Comparison of ENCODE assay signal across 18 cellular contexts in genomic region chr1:78289606-78290005, GRCh38.
DNase-seq lines count a peak whose midpoint lies in the region; ATAC-seq and TF ChIP-seq lines count a peak whose summit lies in the region.
"Had no signal": no experiment of that assay in that cellular context is flagged by ENCODE, and none has a peak within 500 bp of the region (broad histone marks: within the 10 kb centered on the region; RNA-seq: fewer than 3 reads in every experiment).

No MANE protein-coding gene starts in this region.

- H2AFZ ChIP-seq in mesenchymal stem cell (ENCODE audit: low read depth, low read length), result no peak overlapping the region
- H2AFZ ChIP-seq: GM23338 had no signal

- H2BK15ac ChIP-seq in mesenchymal stem cell (ENCODE audit: low read depth, poor library complexity, severe bottlenecking), result no peak overlapping the region

- H3K27me3 ChIP-seq in mesenchymal stem cell (ENCODE audit: control insufficient read depth in 1 of 2, insufficient read depth in 1 of 2, low read length in 2 of 2), result no peaks in the 10 kb centered on the region
- H3K27me3 ChIP-seq: BLaER1 had no signal

- H3K4me3 ChIP-seq in SK-N-MC (no peak overlapping the region), fibroblast of mammary gland (ENCODE audit: control insufficient read depth, low read depth, low read length) (no peak overlapping the region), mesenchymal stem cell (ENCODE audit: insufficient read depth in 1 of 2, low read depth in 1 of 2, low read length in 2 of 2) (no peak overlapping the region)
- H3K4me3 ChIP-seq: BLaER1, GM12878, GM23338 had no signal

- H3K4me2 ChIP-seq in mesenchymal stem cell (ENCODE audit: low read length, poor library complexity, severe bottlenecking), result no peak overlapping the region
- H3K4me2 ChIP-seq: BLaER1, GM23338 had no signal

- no peak overlapping the region for H2BK5ac ChIP-seq in mesenchymal stem cell (ENCODE audit: low read depth, low read length, poor library complexity, severe bottlenecking)

- H3K9me3 ChIP-seq in SK-N-MC (ENCODE audit: low read depth, low read length) (no peaks in the 10 kb centered on the region), mesenchymal stem cell (ENCODE audit: control insufficient read depth, low read length) (no peaks in the 10 kb centered on the region)
- H3K9me3 ChIP-seq: BLaER1 had no signal

- H3K36me3 ChIP-seq in SK-N-MC (ENCODE audit: insufficient read depth, low read length) (no peaks in the 10 kb centered on the region), mesenchymal stem cell (ENCODE audit: control insufficient read depth in 1 of 2, insufficient read depth in 2 of 2, low read depth in 1 of 2, low read length in 2 of 2) (no peaks in the 10 kb centered on the region)
- H3K36me3 ChIP-seq: BLaER1 had no signal

- H2AK5ac ChIP-seq in mesenchymal stem cell (ENCODE audit: low read length, severe bottlenecking), result no peak overlapping the region

- no peaks in the 10 kb centered on the region for H3K27me3 Mint-ChIP-seq in progenitor cell of endocrine pancreas

- no peaks in the 10 kb centered on the region for H3K4me1 ChIP-seq in mesenchymal stem cell (ENCODE audit: control insufficient read depth, insufficient read depth, low read depth, low read length)
- H3K4me1 ChIP-seq: BLaER1 had no signal

- peak; percentile 42 for DNase-seq in HCEC 1CT
- DNase-seq in SK-N-MC (ENCODE audit: low read depth, low spot score), result no peak
- peak; percentile 77 for DNase-seq in fibroblast of mammary gland (ENCODE audit: low read depth)
- DNase-seq in mesenchymal stem cell, result no peak
- no peak for DNase-seq in activated gamma-delta T cell treated with Interleukin-2 at 50 U/mL for 16 hours
- no peak for DNase-seq in NCI-H2196 (lab: John Stamatoyannopoulos, UW; ENCODE audit: unreplicated experiment)
- no peak for DNase-seq in progenitor cell of endocrine pancreas (ENCODE audit: low spot score, unreplicated experiment)
- DNase-seq: Calu3; CD4-positive, alpha-beta memory T cell; DMS79 treated with DMSO at 0.1 percent for 48 hours; EL had no signal

- no peak overlapping the region for H3K23ac ChIP-seq in mesenchymal stem cell (ENCODE audit: low read length in 2 of 2)

- WGBS in mesenchymal stem cell, result no CpG with 5 or more reads among the region's 1 CpG

- H3K9me3 Mint-ChIP-seq in progenitor cell of endocrine pancreas (ENCODE audit: low read depth), result no peaks in the 10 kb centered on the region

- H2BK12ac ChIP-seq in mesenchymal stem cell (ENCODE audit: low read length in 2 of 2), result no peak overlapping the region

- H3K4me1 Mint-ChIP-seq in progenitor cell of endocrine pancreas (ENCODE audit: low read depth), result no peaks in the 10 kb centered on the region
- H3K4me1 Mint-ChIP-seq: CD14-positive monocyte; CD4-positive, alpha-beta memory T cell; GM23338 had no signal

- no peak overlapping the region for H3K18ac ChIP-seq in mesenchymal stem cell (ENCODE audit: low read depth in 1 of 2, low read length in 2 of 2)

- TF ChIP-seq CTCF in fibroblast of mammary gland (conservative IDR thresholded peaks at IDR 0.05; ENCODE audit: control insufficient read depth, insufficient read depth, low read depth, low read length) (no peak), progenitor cell of endocrine pancreas (IDR thresholded peaks at IDR 0.05; ENCODE audit: unreplicated experiment) (no peak)

- no peaks in the 10 kb centered on the region for H3K79me1 ChIP-seq in mesenchymal stem cell (replicated peaks; ENCODE audit: low read length, poor library complexity, severe bottlenecking)

- H2BK120ac ChIP-seq in mesenchymal stem cell (ENCODE audit: low read depth, low read length), result no peak overlapping the region

- H3K36me3 Mint-ChIP-seq in progenitor cell of endocrine pancreas (ENCODE audit: insufficient read depth), result no peaks in the 10 kb centered on the region
- H3K36me3 Mint-ChIP-seq: CD14-positive monocyte; CD4-positive, alpha-beta memory T cell had no signal

- H3K9ac ChIP-seq in SK-N-MC (ENCODE audit: insufficient read length) (no peak overlapping the region), mesenchymal stem cell (ENCODE audit: low read length) (peak overlapping the region; percentile 51)
- H3K9ac ChIP-seq: BLaER1 had no signal

- no peak for ATAC-seq in HG02623 (IDR thresholded peaks at IDR 0.05; ENCODE audit: unreplicated experiment)
- ATAC-seq: GM12878, GM23338, HCT116 had no signal

- no peak overlapping the region for H4K8ac ChIP-seq in mesenchymal stem cell (ENCODE audit: low read length)

- no peak overlapping the region for H3K14ac ChIP-seq in mesenchymal stem cell (ENCODE audit: low read length in 2 of 2)

- H3K4me3 Mint-ChIP-seq in progenitor cell of endocrine pancreas (ENCODE audit: low read depth), result no peak overlapping the region
- H3K4me3 Mint-ChIP-seq: CD14-positive monocyte; CD4-positive, alpha-beta memory T cell; GM23338 had no signal

- H3K4ac ChIP-seq in mesenchymal stem cell (ENCODE audit: low read depth in 1 of 2, low read length in 2 of 2), result no peak overlapping the region

- H3K27ac ChIP-seq in SK-N-MC (peak overlapping the region; percentile 48; the same call in 1 of the 2 replicates), mesenchymal stem cell (ENCODE audit: low read length, poor library complexity, severe bottlenecking) (no peak overlapping the region)
- H3K27ac ChIP-seq: BLaER1, HL-60 had no signal

- H3K27ac Mint-ChIP-seq in progenitor cell of endocrine pancreas, result no peak overlapping the region
- H3K27ac Mint-ChIP-seq: CD14-positive monocyte; CD4-positive, alpha-beta memory T cell; GM23338 had no signal

- H4K91ac ChIP-seq in mesenchymal stem cell (ENCODE audit: low read length), result no peak overlapping the region

Comparison
In these comparisons a context has a peak if more than half of its experiments do, and no peak if none do; other contexts are left out.
1. DNase-seq: peak in HCEC 1CT (single experiment) and fibroblast of mammary gland (single experiment); none in SK-N-MC (single experiment), mesenchymal stem cell (single experiment), activated gamma-delta T cell treated with Interleukin-2 at 50 U/mL for 16 hours (single experiment), NCI-H2196 (single experiment) and progenitor cell of endocrine pancreas (single experiment).